ENCODE assay signal across 19 cellular contexts in the genomic region with DNA sequence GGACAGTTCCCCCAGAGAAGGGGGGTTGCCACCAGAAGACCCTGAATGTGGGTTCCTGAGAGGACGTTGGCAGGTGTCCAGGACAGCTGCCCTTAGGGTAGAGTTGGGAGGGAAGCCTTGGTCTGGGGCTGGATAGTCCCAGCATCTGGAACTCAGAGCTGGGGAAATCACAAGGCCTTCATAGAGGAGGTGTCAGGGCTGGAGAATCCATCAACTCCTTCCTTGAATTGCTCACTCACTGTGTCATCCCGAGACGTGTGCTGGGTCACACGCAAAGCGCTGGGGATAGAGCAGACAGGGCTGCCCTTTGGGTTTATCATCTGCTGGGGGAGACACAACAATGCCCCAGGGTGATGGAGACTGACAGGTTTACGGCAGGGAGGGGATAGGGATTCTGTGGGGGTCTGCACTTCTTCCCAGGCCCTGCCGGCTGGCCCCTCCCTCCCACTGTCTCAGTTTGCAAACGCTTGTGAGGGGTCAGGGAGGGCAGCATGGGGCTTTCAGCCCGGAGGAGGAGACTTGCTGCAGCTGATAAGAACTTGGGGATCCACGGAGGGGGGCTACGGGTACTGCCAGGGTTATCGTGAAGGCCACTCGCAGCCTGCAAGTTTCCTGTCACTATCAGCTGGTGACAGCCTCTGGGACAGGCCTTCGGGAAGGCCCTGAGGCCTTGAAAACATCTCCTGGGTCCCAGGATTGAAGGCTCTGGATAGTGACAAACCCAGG. TPM values are rescaled to one million over a fixed set of nuclear protein-coding genes. Genes with fewer than 3 reads are reported as not detected.
DNase-seq lines count a peak whose midpoint lies in the region; ATAC-seq, FAIRE-seq and TF ChIP-seq lines count a peak whose summit lies in the region.
"Had no signal": no experiment of that assay in that cellular context is flagged by ENCODE, and none has a peak within 500 bp of the region (broad histone marks: within the 10 kb centered on the region; RNA-seq: fewer than 3 reads in every experiment).

No MANE protein-coding gene starts in this region.

- no peaks in the 10 kb centered on the region for H3K4me1 ChIP-seq in astrocyte (ENCODE audit: insufficient read depth, low read length)
- no peaks in the 10 kb centered on the region for H3K4me1 ChIP-seq in mesendoderm (ENCODE audit: control insufficient read depth, low read depth, low read length)

- no peak overlapping the region for H2BK15ac ChIP-seq in mesendoderm (replicated peaks; ENCODE audit: low read depth)

- no peaks in the 10 kb centered on the region for H3K9me3 ChIP-seq in astrocyte (ENCODE audit: insufficient read depth, low read depth, low read length)
- H3K9me3 ChIP-seq: SJSA1 had no signal

- H3K27me3 Mint-ChIP-seq in activated CD4-positive, alpha-beta T cell treated with anti-CD3 and anti-CD28 coated beads, Interleukin-2, amount 10 ng/mL, durations not matched to agents 7 days and 5 days: no peaks in the 10 kb centered on the region
- H3K27me3 Mint-ChIP-seq in astrocyte (ENCODE audit: low read depth, unreplicated experiment): no peaks in the 10 kb centered on the region
- H3K27me3 Mint-ChIP-seq: type B pancreatic cell had no signal

- H3K79me1 ChIP-seq in mesendoderm (ENCODE audit: low read length): no peaks in the 10 kb centered on the region

- intact Hi-C loops in left colon (cut with DNase I, micrococcal nuclease): no loop called here

- no peak overlapping the region for H3K4me3 Mint-ChIP-seq in activated CD4-positive, alpha-beta T cell treated with anti-CD3 and anti-CD28 coated beads, Interleukin-2, amount 10 ng/mL, durations not matched to agents 7 days and 5 days
- H3K4me3 Mint-ChIP-seq in astrocyte (ENCODE audit: unreplicated experiment): no peak overlapping the region
- no peak overlapping the region for H3K4me3 Mint-ChIP-seq in stimulated activated effector memory CD8-positive, alpha-beta T cell treated with anti-CD3 and anti-CD28 coated beads, Interleukin-12 subunit alpha, Interleukin-12 subunit beta, amount 100 ng/mL, for 72 hours
- H3K4me3 Mint-ChIP-seq: dendritic cell treated with granulocyte-macrophage colony-stimulating factor and Interleukin-4, amounts not matched to agents 40 ng/mL and 50 ng/mL, for 4 days; type B pancreatic cell had no signal

- no peak overlapping the region for H2AK5ac ChIP-seq in mesendoderm (ENCODE audit: low read length)

- peak; percentile 8 for ATAC-seq in left colon
- ATAC-seq in stimulated activated effector memory CD8-positive, alpha-beta T cell treated with anti-CD3 and anti-CD28 coated beads, Interleukin-12 subunit alpha, Interleukin-12 subunit beta, amount 100 ng/mL, for 72 hours: no peak
- ATAC-seq: activated CD4-positive, CD25-positive, alpha-beta regulatory T cell treated with anti-CD3 and anti-CD28 coated beads, Interleukin-2, amount 50 U/mL, for 24 hours had no signal

- H3K23ac ChIP-seq in mesendoderm (ENCODE audit: low read length): no peak overlapping the region

- H3K27ac ChIP-seq in astrocyte (ENCODE audit: low read depth, low read length): no peak overlapping the region
- no peak overlapping the region for H3K27ac ChIP-seq in mesendoderm (ENCODE audit: low read depth, low read length)
- H3K27ac ChIP-seq: KMS-11, SJSA1 had no signal

- H3K18ac ChIP-seq in mesendoderm (ENCODE audit: low read length): no peak overlapping the region

- TF ChIP-seq CTCF in astrocyte (IDR thresholded peaks at IDR 0.05; ENCODE audit: insufficient read depth, low read depth, low read length): no peak

- H3K56ac ChIP-seq in mesendoderm (ENCODE audit: low read length): no peak overlapping the region

- CTCF ChIA-PET in activated CD4-positive, alpha-beta T cell treated with anti-CD3 and anti-CD28 coated beads, Interleukin-2, amount 10 ng/mL, durations not matched to agents 7 days and 5 days (lab: Charles Lee): interaction anchor here (0.7 to 2.2 kb wide), 4 partner anchors 12 to 1898 kb away, joined by 3 to 6 read pairs (median 3); no protein-coding TSS in a partner anchor

- H2BK120ac ChIP-seq in mesendoderm (ENCODE audit: low read depth, low read length): no peak overlapping the region

- FAIRE-seq in astrocyte (lab: Jason Lieb, UNC): no peak
- FAIRE-seq: A204.1, islet of Langerhans had no signal

- H4K5ac ChIP-seq in mesendoderm (ENCODE audit: low read length): no peak overlapping the region

- POLR2A ChIA-PET in activated CD4-positive, alpha-beta T cell treated with anti-CD3 and anti-CD28 coated beads, Interleukin-2, amount 10 ng/mL, durations not matched to agents 7 days and 5 days (lab: Charles Lee): no interaction called here

- H4K20me1 ChIP-seq in astrocyte (ENCODE audit: insufficient read depth, low read length): peaks cover 11% of the 10 kb centered on the region

- no peak overlapping the region for H4K8ac ChIP-seq in mesendoderm (ENCODE audit: low read depth, low read length)

- no peaks in the 10 kb centered on the region for H3K9me3 Mint-ChIP-seq in activated CD4-positive, alpha-beta T cell treated with anti-CD3 and anti-CD28 coated beads, Interleukin-2, amount 10 ng/mL, durations not matched to agents 7 days and 5 days
- no peaks in the 10 kb centered on the region for H3K9me3 Mint-ChIP-seq in astrocyte (ENCODE audit: unreplicated experiment)
- H3K9me3 Mint-ChIP-seq in stimulated activated effector memory CD8-positive, alpha-beta T cell treated with anti-CD3 and anti-CD28 coated beads, Interleukin-12 subunit alpha, Interleukin-12 subunit beta, amount 100 ng/mL, for 72 hours: no peaks in the 10 kb centered on the region
- H3K9me3 Mint-ChIP-seq: dendritic cell treated with granulocyte-macrophage colony-stimulating factor and Interleukin-4, amounts not matched to agents 40 ng/mL and 50 ng/mL, for 4 days; type B pancreatic cell had no signal

- no peak for DNase-seq in activated CD4-positive, alpha-beta T cell treated with anti-CD3 and anti-CD28 coated beads, Interleukin-2, amount 10 ng/mL, durations not matched to agents 7 days and 5 days
- no peak for DNase-seq in activated CD4-positive, alpha-beta T cell treated with anti-CD3 and anti-CD28 coated beads for 1 hour
- DNase-seq in astrocyte (ENCODE audit: low read depth) (no peak), left colon (no peak), NCI-H524 (lab: John Stamatoyannopoulos, UW) (no peak), SK-N-DZ (ENCODE audit: low spot score) (no peak), mesendoderm (no peak)
- no peak for DNase-seq in stimulated activated effector memory CD8-positive, alpha-beta T cell treated with anti-CD3 and anti-CD28 coated beads, Interleukin-12 subunit alpha, Interleukin-12 subunit beta, amount 100 ng/mL, for 72 hours (ENCODE audit: low spot score in 2 of 2)
- DNase-seq: activated T-cell treated with anti-CD3 and anti-CD28 coated beads for 4 hours; Calu3; NCI-H187; stimulated activated CD4-positive, alpha-beta T cell treated with anti-CD3 and anti-CD28 coated beads, Interleukin-12 subunit alpha, Interleukin-12 subunit beta, amount 100 ng/mL, for 4 hours had no signal

- H3K36me3 Mint-ChIP-seq in activated CD4-positive, alpha-beta T cell treated with anti-CD3 and anti-CD28 coated beads, Interleukin-2, amount 10 ng/mL, durations not matched to agents 7 days and 5 days (ENCODE audit: low read depth): peaks cover 32% of the 10 kb centered on the region
- peaks cover 7% of the 10 kb centered on the region for H3K36me3 Mint-ChIP-seq in astrocyte (ENCODE audit: low read depth, unreplicated experiment)
- peaks cover 65% of the 10 kb centered on the region for H3K36me3 Mint-ChIP-seq in stimulated activated effector memory CD8-positive, alpha-beta T cell treated with anti-CD3 and anti-CD28 coated beads, Interleukin-12 subunit alpha, Interleukin-12 subunit beta, amount 100 ng/mL, for 72 hours

- H3K4me1 Mint-ChIP-seq in activated CD4-positive, alpha-beta T cell treated with anti-CD3 and anti-CD28 coated beads, Interleukin-2, amount 10 ng/mL, durations not matched to agents 7 days and 5 days: peaks cover 11% of the 10 kb centered on the region
- H3K4me1 Mint-ChIP-seq in astrocyte (ENCODE audit: low read depth, unreplicated experiment): peaks cover 4% of the 10 kb centered on the region
- peaks cover 32% of the 10 kb centered on the region for H3K4me1 Mint-ChIP-seq in stimulated activated effector memory CD8-positive, alpha-beta T cell treated with anti-CD3 and anti-CD28 coated beads, Interleukin-12 subunit alpha, Interleukin-12 subunit beta, amount 100 ng/mL, for 72 hours

- no peak overlapping the region for H3K4me2 ChIP-seq in astrocyte (ENCODE audit: low read length)
- no peak overlapping the region for H3K4me2 ChIP-seq in mesendoderm (ENCODE audit: low read length)
- H3K4me2 ChIP-seq: KMS-11 had no signal

- WGBS in mesendoderm (ENCODE audit: extremely low coverage, insufficient coverage, low lambda C conversion rate): no CpG with 5 or more reads among the region's 14 CpGs

- H3K4me3 ChIP-seq in astrocyte (ENCODE audit: insufficient read depth, low read depth, low read length): no peak overlapping the region
- no peak overlapping the region for H3K4me3 ChIP-seq in mesendoderm (ENCODE audit: low read length)
- H3K4me3 ChIP-seq: SJSA1 had no signal

- no peak overlapping the region for H2AFZ ChIP-seq in astrocyte (ENCODE audit: low read depth, low read length)

- H3K4ac ChIP-seq in mesendoderm (ENCODE audit: low read depth, low read length): no peak overlapping the region

- H3K79me2 ChIP-seq in astrocyte (ENCODE audit: insufficient read depth, low read length) (no peaks in the 10 kb centered on the region), mesendoderm (ENCODE audit: control insufficient read depth, insufficient read depth, low read length) (no peaks in the 10 kb centered on the region)

- peak overlapping the region; percentile 5 for H3K27ac Mint-ChIP-seq in activated CD4-positive, alpha-beta T cell treated with anti-CD3 and anti-CD28 coated beads, Interleukin-2, amount 10 ng/mL, durations not matched to agents 7 days and 5 days
- H3K27ac Mint-ChIP-seq in astrocyte (ENCODE audit: unreplicated experiment): peak overlapping the region; percentile 58
- peak overlapping the region; percentile 34 for H3K27ac Mint-ChIP-seq in stimulated activated effector memory CD8-positive, alpha-beta T cell treated with anti-CD3 and anti-CD28 coated beads, Interleukin-12 subunit alpha, Interleukin-12 subunit beta, amount 100 ng/mL, for 72 hours
- H3K27ac Mint-ChIP-seq: dendritic cell treated with granulocyte-macrophage colony-stimulating factor and Interleukin-4, amounts not matched to agents 40 ng/mL and 50 ng/mL, for 4 days; type B pancreatic cell had no signal

- H2BK5ac ChIP-seq in mesendoderm (ENCODE audit: low read length): no peak overlapping the region

- H3K9ac ChIP-seq in astrocyte (ENCODE audit: low read length) (no peak overlapping the region), mesendoderm (ENCODE audit: low read length) (no peak overlapping the region)
- H3K9ac ChIP-seq: KMS-11 had no signal

- H3K27me3 ChIP-seq in astrocyte (ENCODE audit: insufficient read depth, low read length) (no peaks in the 10 kb centered on the region), mesendoderm (ENCODE audit: insufficient read depth, low read length, poor library complexity) (no peaks in the 10 kb centered on the region)
- H3K27me3 ChIP-seq: SJSA1 had no signal

- H3K36me3 ChIP-seq in astrocyte (ENCODE audit: insufficient read depth, low read length): no peaks in the 10 kb centered on the region
- peaks cover 5% of the 10 kb centered on the region for H3K36me3 ChIP-seq in mesendoderm (ENCODE audit: control insufficient read depth, insufficient read depth, low read length)

RNA-seq across cellular contexts. Expression of gene RBM38, which starts 18.6 kb away (rescaled TPM):
- total RNA-seq in activated CD4-positive, alpha-beta T cell treated with anti-CD3 and anti-CD28 coated beads, Interleukin-2, amount 10 ng/mL, durations not matched to agents 7 days and 5 days: 10 to 100 TPM; 97.3 to 98.8 TPM
- total RNA-seq in astrocyte (33.8 and 43.5 TPM in 2 replicates), left colon (10 to 100 TPM; 26.9 to 44.8 TPM)
- 73.7 and 78.2 TPM in 2 replicates for polyA plus RNA-seq in SK-N-DZ (2014; cell fraction: cytosol; rRNA removed)
- polyA plus RNA-seq in SK-N-DZ (2014; cell fraction: nucleus; rRNA removed): 38.1 and 43.3 TPM in 2 replicates
- 60.0 TPM for polyA plus RNA-seq in mesendoderm (2013, experiment 1 of 2)
- polyA plus RNA-seq in mesendoderm (2013, experiment 2 of 2): 60.7 TPM

RNA-seq across cellular contexts. Expression of gene RAE1, which starts 58.8 kb away (rescaled TPM):
- 10 to 100 TPM; 37.5 to 37.9 TPM for total RNA-seq in activated CD4-positive, alpha-beta T cell treated with anti-CD3 and anti-CD28 coated beads, Interleukin-2, amount 10 ng/mL, durations not matched to agents 7 days and 5 days
- 29.2 and 31.1 TPM in 2 replicates for total RNA-seq in astrocyte
- 10 to 100 TPM; 16.0 to 17.2 TPM for total RNA-seq in left colon
- 122 and 147 TPM in 2 replicates for polyA plus RNA-seq in SK-N-DZ (2014; cell fraction: cytosol; rRNA removed)
- polyA plus RNA-seq in SK-N-DZ (2014; cell fraction: nucleus; rRNA removed): 79.9 and 108 TPM in 2 replicates
- polyA plus RNA-seq in mesendoderm (2013, experiment 1 of 2): 23.1 TPM
- 22.9 TPM for polyA plus RNA-seq in mesendoderm (2013, experiment 2 of 2)

Comparison
In these comparisons a context has a peak if more than half of its experiments do, and no peak if none do; other contexts are left out.
1. H3K27ac Mint-ChIP-seq: peak in every context shown above with its lines; median percentile 58 in astrocyte; 34 in stimulated activated effector memory CD8-positive, alpha-beta T cell treated with anti-CD3 and anti-CD28 coated beads, Interleukin-12 subunit alpha, Interleukin-12 subunit beta, amount 100 ng/mL, for 72 hours; 5 in activated CD4-positive, alpha-beta T cell treated with anti-CD3 and anti-CD28 coated beads, Interleukin-2, amount 10 ng/mL, durations not matched to agents 7 days and 5 days.